In genomic region chr18:79988925-79989361, GRCh38 we compare ENCODE assay signal across 8 cellular contexts. TPM values are rescaled to one million over a fixed set of nuclear protein-coding genes. Genes with fewer than 3 reads are reported as not detected.
A peak's percentile ranks its signal among the peaks of the same experiment; 100 is the strongest.
DNase-seq lines count a peak whose midpoint lies in the region; ATAC-seq, FAIRE-seq and TF ChIP-seq lines count a peak whose summit lies in the region.

No MANE protein-coding gene starts in this region.

- H3K4me1 ChIP-seq in liver (ENCODE audit: control insufficient read depth in 4 of 4, insufficient read depth in 4 of 4, low read length in 3 of 4) (peaks cover 4 to 21% (median 12%) of the 10 kb centered on the region in 4 donors), thyroid gland (peaks cover 18 to 19% of the 10 kb centered on the region in 2 donors)

- no peak for FAIRE-seq in bronchial epithelial cell (lab: Jason Lieb, UNC)

- H3K9me3 ChIP-seq in liver (ENCODE audit: control insufficient read depth in 4 of 4, low read length in 3 of 4) (no peaks in the 10 kb centered on the region), thyroid gland (no peaks in the 10 kb centered on the region)

- H3K4me3 ChIP-seq in bronchial epithelial cell (ENCODE audit: low read depth, low read length) (peak overlapping the region; percentile 98), liver (ENCODE audit: low read depth in 1 of 3, low read length in 3 of 3) (peak overlapping the region; percentile 98 to 100 (median 99)), thyroid gland (replicated peaks in 1 of 3) (peak overlapping the region; percentile 78 to 93 (median 92))

- H3K27ac ChIP-seq in liver (ENCODE audit: low read depth in 1 of 2, low read length in 2 of 2) (peak overlapping the region; percentile 98), thyroid gland (peak overlapping the region; percentile 94 to 97 (median 97))

- DNase-seq in COLO668 (lab: John Stamatoyannopoulos, UW; ENCODE audit: unreplicated experiment) (peak; percentile 53), M059J (ENCODE audit: low read depth) (peak; percentile 54), bronchial epithelial cell (ENCODE audit: low read depth) (no peak), thyroid gland (peak; percentile 48 to 50), NCI-H774 (lab: John Stamatoyannopoulos, UW) (no peak)

- no peak for TF ChIP-seq POLR2A in thyroid gland (IDR thresholded peaks at IDR 0.05)

- 12% methylated on average over 15 of the region's 15 CpGs for WGBS in liver
- WGBS in thyroid gland, 2 donors: 23 to 31% methylated on average over 15 of the region's 15 CpGs

- H3K36me3 ChIP-seq in bronchial epithelial cell (ENCODE audit: control insufficient read depth, insufficient read depth, low read length) (peaks cover 3% of the 10 kb centered on the region), liver (ENCODE audit: control insufficient read depth in 4 of 4, insufficient read depth in 3 of 4, low read depth in 1 of 4, low read length in 3 of 4) (peaks cover 0 to 2% (median under 1%) of the 10 kb centered on the region in 4 donors), thyroid gland (peaks cover 0 to 4% of the 10 kb centered on the region in 2 donors)

- intact Hi-C loops in thyroid gland (cut with DNase I): no loop called here

- peak overlapping the region; percentile 86 to 92 for H3K9ac ChIP-seq in liver (ENCODE audit: low read depth in 1 of 2, low read length in 2 of 2)

- ATAC-seq in GM21381 (IDR thresholded peaks at IDR 0.05; ENCODE audit: unreplicated experiment): peak; percentile 4
- ATAC-seq in GM19455 (IDR thresholded peaks at IDR 0.05; ENCODE audit: unreplicated experiment): no peak

- H3K27me3 ChIP-seq in bronchial epithelial cell (ENCODE audit: control insufficient read depth, insufficient read depth, low read length): no peaks in the 10 kb centered on the region
- H3K27me3 ChIP-seq in liver (ENCODE audit: control insufficient read depth in 4 of 4, insufficient read depth in 4 of 4, low read length in 3 of 4): no peaks in the 10 kb centered on the region
- H3K27me3 ChIP-seq in thyroid gland: no peaks in the 10 kb centered on the region

- no peak for TF ChIP-seq CTCF in bronchial epithelial cell (IDR thresholded peaks at IDR 0.05; ENCODE audit: insufficient read depth, low read length, severe bottlenecking)
- no peak for TF ChIP-seq CTCF in liver (IDR thresholded peaks at IDR 0.05; ENCODE audit: low read depth, low read length, missing input control)
- TF ChIP-seq CTCF in thyroid gland (IDR thresholded peaks at IDR 0.05): no peak

- TF ChIP-seq RAD21 in liver (IDR thresholded peaks at IDR 0.05): no peak

TF ChIP-seq in liver, 16 proteins besides CTCF, POLR2A, EP300 and RAD21:
- TF ChIP-seq, protein P1, sequence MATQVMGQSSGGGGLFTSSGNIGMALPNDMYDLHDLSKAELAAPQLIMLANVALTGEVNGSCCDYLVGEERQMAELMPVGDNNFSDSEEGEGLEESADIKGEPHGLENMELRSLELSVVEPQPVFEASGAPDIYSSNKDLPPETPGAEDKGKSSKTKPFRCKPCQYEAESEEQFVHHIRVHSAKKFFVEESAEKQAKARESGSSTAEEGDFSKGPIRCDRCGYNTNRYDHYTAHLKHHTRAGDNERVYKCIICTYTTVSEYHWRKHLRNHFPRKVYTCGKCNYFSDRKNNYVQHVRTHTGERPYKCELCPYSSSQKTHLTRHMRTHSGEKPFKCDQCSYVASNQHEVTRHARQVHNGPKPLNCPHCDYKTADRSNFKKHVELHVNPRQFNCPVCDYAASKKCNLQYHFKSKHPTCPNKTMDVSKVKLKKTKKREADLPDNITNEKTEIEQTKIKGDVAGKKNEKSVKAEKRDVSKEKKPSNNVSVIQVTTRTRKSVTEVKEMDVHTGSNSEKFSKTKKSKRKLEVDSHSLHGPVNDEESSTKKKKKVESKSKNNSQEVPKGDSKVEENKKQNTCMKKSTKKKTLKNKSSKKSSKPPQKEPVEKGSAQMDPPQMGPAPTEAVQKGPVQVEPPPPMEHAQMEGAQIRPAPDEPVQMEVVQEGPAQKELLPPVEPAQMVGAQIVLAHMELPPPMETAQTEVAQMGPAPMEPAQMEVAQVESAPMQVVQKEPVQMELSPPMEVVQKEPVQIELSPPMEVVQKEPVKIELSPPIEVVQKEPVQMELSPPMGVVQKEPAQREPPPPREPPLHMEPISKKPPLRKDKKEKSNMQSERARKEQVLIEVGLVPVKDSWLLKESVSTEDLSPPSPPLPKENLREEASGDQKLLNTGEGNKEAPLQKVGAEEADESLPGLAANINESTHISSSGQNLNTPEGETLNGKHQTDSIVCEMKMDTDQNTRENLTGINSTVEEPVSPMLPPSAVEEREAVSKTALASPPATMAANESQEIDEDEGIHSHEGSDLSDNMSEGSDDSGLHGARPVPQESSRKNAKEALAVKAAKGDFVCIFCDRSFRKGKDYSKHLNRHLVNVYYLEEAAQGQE (IDR thresholded peaks at IDR 0.05): no peak
- TF ChIP-seq JUND (IDR thresholded peaks at IDR 0.05): no peak
- no peak for TF ChIP-seq FOXA2 (IDR thresholded peaks at IDR 0.05)
- no peak for TF ChIP-seq MAX (IDR thresholded peaks at IDR 0.05)
- TF ChIP-seq GABPA (IDR thresholded peaks at IDR 0.05 in 1 of 2, conservative IDR thresholded peaks at IDR 0.05 in 1 of 2): no peak
- no peak for TF ChIP-seq YY1 (IDR thresholded peaks at IDR 0.05)
TF ChIP-seq in liver: peak in this region for 0.

RNA-seq across cellular contexts. Expression of gene TXNL4A, which starts 0.6 kb away (rescaled TPM):
- 96.0 and 135 TPM in 2 replicates for total RNA-seq in M059J (2014; rRNA removed; shearing (Covaris generic))
- total RNA-seq in bronchial epithelial cell (44.0 and 53.5 TPM in 2 replicates), liver (10 to 100 TPM; 18.0 to 23.8 TPM), thyroid gland (10 to 100 TPM; 22.9 to 37.4 (median 30.2) TPM)
- polyA plus RNA-seq in liver: 10 to 100 TPM; 41.8 to 86.2 TPM

RNA-seq across cellular contexts. Expression of gene HSBP1L1, which starts 24.5 kb away (rescaled TPM):
- 1.8 and 6.8 TPM in 2 replicates for total RNA-seq in M059J (2014; rRNA removed; shearing (Covaris generic))
- 28.2 and 28.4 TPM in 2 replicates for total RNA-seq in bronchial epithelial cell
- total RNA-seq in liver: 10 to 100 TPM; 12.2 to 31.5 TPM
- 10 to 100 TPM; 21.3 to 61.0 TPM for polyA plus RNA-seq in liver
- 10 to 100 TPM; 25.7 to 51.8 (median 39.6) TPM for total RNA-seq in thyroid gland

RNA-seq across cellular contexts. Expression of gene SLC66A2, which starts 37.5 kb away (rescaled TPM):
- total RNA-seq in M059J (2014; rRNA removed; shearing (Covaris generic)): 28.7 and 30.5 TPM in 2 replicates
- total RNA-seq in bronchial epithelial cell (60.6 and 69.4 TPM in 2 replicates), liver (10 to 100 TPM; 47.8 to 86.4 TPM), thyroid gland (100 to 1,000 TPM in 2 of 4 donors, 10 to 100 TPM in 2; 93.5 to 193 (median 100) TPM)
- 100 to 1,000 TPM in 1 of 2 donors, 10 to 100 TPM in 1; 49.3 to 107 TPM for polyA plus RNA-seq in liver

RNA-seq across cellular contexts. Expression of gene RBFA, which starts 45.3 kb away (rescaled TPM):
- total RNA-seq in M059J (2014; rRNA removed; shearing (Covaris generic)): 27.2 and 40.5 TPM in 2 replicates
- total RNA-seq in bronchial epithelial cell (30.0 and 43.2 TPM in 2 replicates), liver (10 to 100 TPM; 20.4 to 25.1 TPM), thyroid gland (10 to 100 TPM; 23.5 to 36.5 (median 35.2) TPM)
- polyA plus RNA-seq in liver: 10 to 100 TPM; 28.8 to 31.6 TPM

Comparison
In these comparisons a context has a peak if more than half of its experiments do, and no peak if none do; other contexts are left out.
1. DNase-seq: peak in COLO668 (single experiment), M059J (single experiment) and thyroid gland (2 of 2); none in bronchial epithelial cell (single experiment) and NCI-H774 (single experiment).
2. Peak in every context shown above with its lines, with median percentiles within 50 percentile points of each other: H3K4me3 ChIP-seq.